ENCODE assay signal across 8 cellular contexts in genomic region chr20:14189794-14190402, GRCh38.
DNase-seq lines count a peak whose midpoint lies in the region; ATAC-seq, FAIRE-seq and TF ChIP-seq lines count a peak whose summit lies in the region.

No MANE protein-coding gene starts in this region.

- H3K9ac ChIP-seq in KMS-11 (no peak overlapping the region), SK-N-MC (ENCODE audit: insufficient read length) (peak overlapping the region; percentile 8)

- no peaks in the 10 kb centered on the region for H3K9me3 ChIP-seq in SK-N-MC (ENCODE audit: low read depth, low read length)

- H3K79me2 ChIP-seq in KMS-11 (ENCODE audit: insufficient read depth, low read depth), result no peaks in the 10 kb centered on the region

- CTCF ChIA-PET in activated naive CD4-positive, alpha-beta T cell treated with anti-CD3 and anti-CD28 coated beads for 36 hours (lab: Charles Lee), result interaction anchor here (1.0 kb wide), 1 partner anchor 9 kb away, joined by 5 read pairs; no protein-coding TSS in a partner anchor

- no peaks in the 10 kb centered on the region for H3K4me1 Mint-ChIP-seq in activated naive CD4-positive, alpha-beta T cell treated with anti-CD3 and anti-CD28 coated beads for 36 hours (ENCODE audit: low read depth)

- FAIRE-seq in urothelium cell line (lab: Jason Lieb, UNC), result no peak

- H3K36me3 ChIP-seq in KMS-11 (ENCODE audit: insufficient read depth) (no peaks in the 10 kb centered on the region), SK-N-MC (ENCODE audit: insufficient read depth, low read length) (no peaks in the 10 kb centered on the region)

- peaks cover 5% of the 10 kb centered on the region for H3K9me3 Mint-ChIP-seq in activated naive CD4-positive, alpha-beta T cell treated with anti-CD3 and anti-CD28 coated beads for 36 hours

- H3K36me3 Mint-ChIP-seq in activated naive CD4-positive, alpha-beta T cell treated with anti-CD3 and anti-CD28 coated beads for 36 hours (ENCODE audit: low read depth), result no peaks in the 10 kb centered on the region

- H3K27me3 ChIP-seq in KMS-11 (ENCODE audit: insufficient read depth, low read depth), result no peaks in the 10 kb centered on the region

- H3K27ac ChIP-seq in KMS-11 (no peak overlapping the region), SK-N-MC (no peak overlapping the region), substantia nigra (ENCODE audit: low read depth, low read length, poor library complexity, severe bottlenecking) (no peak overlapping the region)

- DNase-seq in COR-L47 (lab: John Stamatoyannopoulos, UW), result peak; percentile 38
- DNase-seq in SK-N-MC (ENCODE audit: low read depth, low spot score), result no peak
- peak; percentile 29 for DNase-seq in kidney glomerular epithelial cell (lab: John Stamatoyannopoulos, UW)
- DNase-seq in substantia nigra (lab: John Stamatoyannopoulos, UW), result no peak
- DNase-seq in urothelium cell line (ENCODE audit: low spot score), result no peak
- no peak for DNase-seq in activated naive CD4-positive, alpha-beta T cell treated with anti-CD3 and anti-CD28 coated beads for 36 hours

- no peaks in the 10 kb centered on the region for H3K27me3 Mint-ChIP-seq in activated naive CD4-positive, alpha-beta T cell treated with anti-CD3 and anti-CD28 coated beads for 36 hours (ENCODE audit: low read depth)

- no peak for ATAC-seq in HG03039 (IDR thresholded peaks at IDR 0.05; ENCODE audit: unreplicated experiment)

- H3K4me2 ChIP-seq in KMS-11, result no peak overlapping the region

- H3K4me3 Mint-ChIP-seq in activated naive CD4-positive, alpha-beta T cell treated with anti-CD3 and anti-CD28 coated beads for 36 hours, result no peak overlapping the region

- no peak overlapping the region for H3K4me3 ChIP-seq in KMS-11 (IDR thresholded peaks at IDR 0.05; ENCODE audit: insufficient read depth, low read depth, low read length)
- no peak overlapping the region for H3K4me3 ChIP-seq in SK-N-MC

- H3K27ac Mint-ChIP-seq in activated naive CD4-positive, alpha-beta T cell treated with anti-CD3 and anti-CD28 coated beads for 36 hours, result no peak overlapping the region

- intact Hi-C loops in activated naive CD4-positive, alpha-beta T cell treated with anti-CD3 and anti-CD28 coated beads for 36 hours (cut with micrococcal nuclease), result no loop called here

- no peaks in the 10 kb centered on the region for H4K20me1 ChIP-seq in KMS-11 (ENCODE audit: insufficient read depth)

- 0 out of 2 replicates have a peak, but pooled peaks have one; percentile 19 for TF ChIP-seq CTCF in KMS-11 (conservative IDR thresholded peaks at IDR 0.05; ENCODE audit: low read depth, low read length)

- H2AFZ ChIP-seq in KMS-11 (ENCODE audit: low read depth), result no peak overlapping the region

- no peaks in the 10 kb centered on the region for H3K4me1 ChIP-seq in KMS-11 (ENCODE audit: low read depth, poor library complexity, severe bottlenecking)

Comparison
In these comparisons a context has a peak if more than half of its experiments do, and no peak if none do; other contexts are left out.
1. DNase-seq: peak in COR-L47 (single experiment) and kidney glomerular epithelial cell (single experiment); none in SK-N-MC (single experiment), substantia nigra (0 of 49), urothelium cell line (single experiment) and activated naive CD4-positive, alpha-beta T cell treated with anti-CD3 and anti-CD28 coated beads for 36 hours (single experiment).